ENCODE assay signal across 8 cellular contexts in the genomic region with DNA sequence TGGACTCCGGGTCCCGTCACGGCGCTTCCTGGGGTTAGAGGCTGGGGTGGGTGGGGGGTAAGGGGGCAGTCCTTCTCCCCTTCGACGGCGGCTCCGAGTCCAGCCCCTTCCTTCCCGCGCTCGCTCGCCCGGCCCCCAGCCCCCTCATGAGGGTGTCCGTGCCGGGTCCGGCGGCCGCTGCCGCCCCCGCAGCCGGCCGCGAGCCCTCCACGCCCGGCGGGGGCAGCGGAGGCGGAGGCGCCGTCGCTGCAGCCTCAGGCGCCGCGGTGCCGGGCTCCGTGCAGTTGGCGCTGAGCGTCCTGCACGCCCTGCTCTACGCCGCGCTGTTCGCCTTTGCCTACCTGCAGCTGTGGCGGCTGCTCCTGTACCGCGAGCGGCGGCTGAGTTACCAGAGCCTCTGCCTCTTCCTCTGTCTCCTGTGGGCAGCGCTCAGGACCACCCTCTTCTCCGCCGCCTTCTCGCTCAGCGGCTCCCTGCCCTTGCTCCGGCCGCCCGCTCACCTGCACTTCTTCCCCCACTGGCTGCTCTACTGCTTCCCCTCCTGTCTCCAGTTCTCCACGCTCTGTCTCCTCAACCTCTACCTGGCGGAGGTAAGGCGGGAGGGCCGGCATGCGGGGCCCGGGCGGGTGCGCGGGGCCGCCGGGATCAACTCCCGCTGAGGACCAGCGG. TPM values are rescaled to one million over a fixed set of nuclear protein-coding genes. Genes with fewer than 3 reads are reported as not detected.
DNase-seq lines count a peak whose midpoint lies in the region; ATAC-seq and TF ChIP-seq lines count a peak whose summit lies in the region.

No MANE protein-coding gene starts in this region.

- POLR2A ChIA-PET in RWPE1 (lab: Yijun Ruan, JAX; ENCODE audit: low non-redundant PET) = interaction anchor here (0.6 to 0.8 kb wide), 2 partner anchors 12 to 87 kb away, joined by 3 read pairs; no protein-coding TSS in a partner anchor

- H3K27ac ChIP-seq in RWPE1 (peak overlapping the region; percentile 86), right cardiac atrium (ENCODE audit: low read length) (peak overlapping the region; percentile 43), gastrocnemius medialis (peak overlapping the region; percentile 87 to 95 (median 93))

- peaks cover 24% of the 10 kb centered on the region for H3K4me1 Mint-ChIP-seq in activated naive CD8-positive, alpha-beta T cell treated with anti-CD3 and anti-CD28 coated beads, Interleukin-2, amount 50 U/mL, for 24 hours

- peak overlapping the region; percentile 89 for H3K4me3 Mint-ChIP-seq in activated naive CD8-positive, alpha-beta T cell treated with anti-CD3 and anti-CD28 coated beads, Interleukin-2, amount 50 U/mL, for 24 hours

- H3K27ac Mint-ChIP-seq in activated naive CD8-positive, alpha-beta T cell treated with anti-CD3 and anti-CD28 coated beads, Interleukin-2, amount 50 U/mL, for 24 hours = no peak overlapping the region

- no peaks in the 10 kb centered on the region for H3K36me3 Mint-ChIP-seq in activated naive CD8-positive, alpha-beta T cell treated with anti-CD3 and anti-CD28 coated beads, Interleukin-2, amount 50 U/mL, for 24 hours (ENCODE audit: low read depth)

- H3K9me3 ChIP-seq in right cardiac atrium (ENCODE audit: control insufficient read depth, low read length) = no peaks in the 10 kb centered on the region
- no peaks in the 10 kb centered on the region for H3K9me3 ChIP-seq in gastrocnemius medialis

- in situ Hi-C loops in gastrocnemius medialis (cut with MboI; ENCODE audit: low sequenced_read_pairs in 4 of 4) = loop anchor here in 2 of 4 donors (10.0 to 25.0 kb wide), 3 partner anchors 132 to 409 kb away; partner anchors contain the start of genes ERO1A (in 1 of the 2) and FERMT2 (in 1 of the 2)

- no peak for TF ChIP-seq POLR2A in gastrocnemius medialis (IDR thresholded peaks at IDR 0.05)

- intact Hi-C loops in right cardiac atrium (cut with DNase I) (no loop called here), gastrocnemius medialis (cut with DNase I; ENCODE audit: low total_unique reads) (loop anchor here (1.0 to 10.0 kb wide), 5 partner anchors 142 to 568 kb away; partner anchors contain the start of genes ERO1A, FERMT2, GNPNAT1 and PSMC6)

- peaks cover 8% of the 10 kb centered on the region for H3K27me3 Mint-ChIP-seq in activated naive CD8-positive, alpha-beta T cell treated with anti-CD3 and anti-CD28 coated beads, Interleukin-2, amount 50 U/mL, for 24 hours

- H3K9me3 Mint-ChIP-seq in activated naive CD8-positive, alpha-beta T cell treated with anti-CD3 and anti-CD28 coated beads, Interleukin-2, amount 50 U/mL, for 24 hours = no peaks in the 10 kb centered on the region

- DNase-seq in Ammon's horn (ENCODE audit: low spot score) (peak; percentile 45), RWPE1 (ENCODE audit: low spot score) (peak; percentile 22), right cardiac atrium (peak; percentile 31 to 68 (median 66)), gastrocnemius medialis (peak in 1 of 2 donors; percentile 25), amniotic stem cell (lab: John Stamatoyannopoulos, UW) (no peak)
- peak; percentile 39 for DNase-seq in activated naive CD8-positive, alpha-beta T cell treated with anti-CD3 and anti-CD28 coated beads, Interleukin-2, amount 50 U/mL, for 24 hours

- ATAC-seq in GM19452 (IDR thresholded peaks at IDR 0.05; ENCODE audit: unreplicated experiment) (peak; percentile 12), HG03520 (IDR thresholded peaks at IDR 0.05; ENCODE audit: unreplicated experiment) (peak; percentile 17), right cardiac atrium (peak; percentile 7), gastrocnemius medialis (peak; percentile 16 to 23)
- peak; percentile 35 for ATAC-seq in activated naive CD8-positive, alpha-beta T cell treated with anti-CD3 and anti-CD28 coated beads, Interleukin-2, amount 50 U/mL, for 24 hours

- H3K27me3 ChIP-seq in right cardiac atrium (ENCODE audit: control insufficient read depth, insufficient read depth) = no peaks in the 10 kb centered on the region
- no peaks in the 10 kb centered on the region for H3K27me3 ChIP-seq in gastrocnemius medialis

- TF ChIP-seq CTCF in RWPE1 (conservative IDR thresholded peaks at IDR 0.05; ENCODE audit: low read depth) (no peak), gastrocnemius medialis (IDR thresholded peaks at IDR 0.05 in 4 of 5, conservative IDR thresholded peaks at IDR 0.05 in 1 of 5) (no peak)

- H3K4me1 ChIP-seq in right cardiac atrium (ENCODE audit: control insufficient read depth, insufficient read depth, low read length) = no peaks in the 10 kb centered on the region
- peaks cover 16 to 19% of the 10 kb centered on the region in 2 donors for H3K4me1 ChIP-seq in gastrocnemius medialis

- H3K4me3 ChIP-seq in right cardiac atrium (ENCODE audit: low read length) (peak overlapping the region; percentile 82), gastrocnemius medialis (peak overlapping the region; percentile 75 to 92 (median 90))

- under 1% methylated on average over 69 of the region's 69 CpGs for WGBS in right cardiac atrium

- CTCF ChIA-PET in RWPE1 (lab: Yijun Ruan, JAX) = interaction anchor here (0.6 kb wide), 2 partner anchors 280 to 395 kb away, joined by 3 read pairs; no protein-coding TSS in a partner anchor

- no peaks in the 10 kb centered on the region for H3K36me3 ChIP-seq in gastrocnemius medialis

RNA-seq across cellular contexts. Expression of gene GPR137C, which starts 0.5 kb away (rescaled TPM):
- total RNA-seq in right cardiac atrium = 1 to 10 TPM in 2 of 4 donors, under 1 TPM in 2; 0.56 to 1.4 (median 0.89) TPM
- polyA plus RNA-seq in right cardiac atrium = 0.68 TPM
- total RNA-seq in gastrocnemius medialis = under 1 TPM in 3 of 4 donors, not detected in 1; 0.10 to 0.42 (median 0.38) TPM

RNA-seq across cellular contexts. Expression of gene TXNDC16, which starts 0.8 kb away (rescaled TPM):
- 1 to 10 TPM; 4.1 to 7.6 (median 6.8) TPM for total RNA-seq in right cardiac atrium
- 2.6 TPM for polyA plus RNA-seq in right cardiac atrium
- 1 to 10 TPM; 2.4 to 4.0 (median 2.9) TPM for total RNA-seq in gastrocnemius medialis

Comparison
In these comparisons a context has a peak if more than half of its experiments do, and no peak if none do; other contexts are left out.
1. H3K27ac ChIP-seq: peak in every context shown above with its lines; median percentile 93 in gastrocnemius medialis; 86 in RWPE1; 43 in right cardiac atrium.